ENCODE assay signal across 39 cellular contexts in the genomic region with DNA sequence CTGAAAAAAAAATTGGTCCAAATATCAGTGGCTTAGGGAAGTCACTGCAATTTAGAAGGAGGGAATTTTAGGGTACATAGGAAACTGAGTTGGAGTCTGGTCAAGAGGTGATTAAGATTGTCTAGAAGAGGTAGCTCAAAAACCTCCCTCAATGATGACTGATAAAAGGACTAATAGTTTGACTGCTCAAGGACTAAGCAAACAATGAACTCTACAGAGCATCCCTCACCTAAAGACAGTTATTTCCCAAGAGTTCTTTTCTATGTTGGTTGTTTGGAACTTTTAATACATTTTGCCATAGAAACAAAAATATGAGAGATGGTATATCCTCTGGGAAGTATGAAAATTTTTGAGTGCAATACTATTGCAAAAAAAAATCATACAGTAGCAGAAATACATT. TPM values are rescaled to one million over a fixed set of nuclear protein-coding genes. Genes with fewer than 3 reads are reported as not detected.
"Had no signal": no experiment of that assay in that cellular context is flagged by ENCODE, and none has a peak within 500 bp of the region (broad histone marks: within the 10 kb centered on the region; RNA-seq: fewer than 3 reads in every experiment).

No MANE protein-coding gene starts in this region.

- FAIRE-seq: bronchial epithelial cell, TTC549 had no signal

- H3K9me3 Mint-ChIP-seq: activated B cell treated with CpG ODN at 0.5 μM for 24 hours; activated CD4-positive, alpha-beta memory T cell treated with anti-CD3 and anti-CD28 coated beads for 36 hours; activated CD4-positive, alpha-beta T cell treated with anti-CD3 and anti-CD28 coated beads, Interleukin-2, amount 10 ng/mL, durations not matched to agents 24 days and 14 days; activated CD8-positive, alpha-beta T cell treated with anti-CD3 and anti-CD28 coated beads for 36 hours; activated naive CD4-positive, alpha-beta T cell treated with anti-CD3 and anti-CD28 coated beads for 36 hours; activated naive CD4-positive, alpha-beta T cell treated with anti-CD3 and anti-CD28 coated beads, Interleukin-2, amount 50 U/mL, for 72 hours; activated naive CD8-positive, alpha-beta T cell treated with anti-CD3 and anti-CD28 coated beads for 36 hours; activated T-cell treated with anti-CD3 and anti-CD28 coated beads, Interleukin-2, amount 50 U/mL, for 4 hours; activated T-cell treated with anti-CD3 and anti-CD28 coated beads, Interleukin-2, amount 50 U/mL, for 72 hours; activated T-helper 1 cell treated with anti-CD3 and anti-CD28 coated beads, Interleukin-12 subunit alpha, Interleukin-12 subunit beta, Interleukin-2, Interleukin-4 antibody, amounts not matched to agents 30 ng/mL and 10 ng/mL and 1 ng/mL, durations not matched to agents 14 hours and 24 hours and 36 hours; activated T-helper 17 cell treated with anti-CD3 and anti-CD28 coated beads, Interleukin-2, amount 50 U/mL, for 72 hours; central memory CD8-positive, alpha-beta T cell; T-helper 1 cell treated with Interleukin-12 subunit alpha and Interleukin-12 subunit beta and Interleukin-4 antibody, amounts not matched to agents 30 μg/mL and 1 μg/mL, for 36 hours; T-helper 2 cell treated with Interferon-gamma antibody and Interleukin-4, amounts not matched to agents 5 μg/mL and 100 μg/mL, for 36 hours had no signal

- DNase-seq: activated B cell treated with CpG ODN at 0.5 μM for 24 hours; activated CD4-positive, alpha-beta memory T cell treated with anti-CD3 and anti-CD28 coated beads for 36 hours; activated CD4-positive, alpha-beta T cell treated with anti-CD3 and anti-CD28 coated beads for 4 hours; activated CD4-positive, alpha-beta T cell treated with anti-CD3 and anti-CD28 coated beads, Interleukin-2, amount 10 ng/mL, durations not matched to agents 24 days and 14 days; activated CD4-positive, alpha-beta T cell treated with anti-CD3 and anti-CD28 coated beads, Interleukin-2, amount 50 U/mL, for 1 hour; activated CD4-positive, alpha-beta T cell treated with anti-CD3 and anti-CD28 coated beads, Interleukin-2, amount 50 U/mL, for 4 hours; activated CD4-positive, CD25-positive, alpha-beta regulatory T cell treated with anti-CD3 and anti-CD28 coated beads, Interleukin-2, amount 50 U/mL, for 72 hours; activated CD8-positive, alpha-beta memory T cell treated with anti-CD3 and anti-CD28 coated beads, Interleukin-2, amount 50 U/mL, for 4 hours; activated CD8-positive, alpha-beta T cell treated with anti-CD3 and anti-CD28 coated beads for 36 hours; activated effector memory CD4-positive, alpha-beta T cell treated with anti-CD3 and anti-CD28 coated beads, Interleukin-2, amount 50 U/mL, for 16 hours; activated gamma-delta T cell treated with Interleukin-2 at 50 U/mL for 16 hours; activated naive CD4-positive, alpha-beta T cell; activated naive CD4-positive, alpha-beta T cell treated with anti-CD3 and anti-CD28 coated beads for 36 hours; activated naive CD4-positive, alpha-beta T cell treated with anti-CD3 and anti-CD28 coated beads, Interleukin-2, amount 50 U/mL, for 16 hours; activated naive CD8-positive, alpha-beta T cell treated with anti-CD3 and anti-CD28 coated beads for 36 hours; activated T-cell treated with anti-CD3 and anti-CD28 coated beads for 4 hours; activated T-cell treated with anti-CD3 and anti-CD28 coated beads, Interleukin-2, amount 50 U/mL, for 1 hour; activated T-cell treated with anti-CD3 and anti-CD28 coated beads, Interleukin-2, amount 50 U/mL, for 4 hours; activated T-cell treated with anti-CD3 and anti-CD28 coated beads, Interleukin-2, amount 50 U/mL, for 72 hours; adrenal gland; amniotic stem cell; aorta; caudate nucleus; cerebellar nuclear complex; T-helper 1 cell; T-helper 2 cell; T-helper 9 cell had no signal

- H3K4me1 Mint-ChIP-seq: activated B cell treated with CpG ODN at 0.5 μM for 24 hours; activated CD4-positive, alpha-beta T cell treated with anti-CD3 and anti-CD28 coated beads, Interleukin-2, amount 10 ng/mL, durations not matched to agents 24 days and 14 days; activated naive CD8-positive, alpha-beta T cell treated with anti-CD3 and anti-CD28 coated beads for 36 hours; activated T-helper 17 cell treated with anti-CD3 and anti-CD28 coated beads, Interleukin-2, amount 50 U/mL, for 72 hours; central memory CD8-positive, alpha-beta T cell had no signal

- H3K36me3 Mint-ChIP-seq: activated CD4-positive, alpha-beta memory T cell treated with anti-CD3 and anti-CD28 coated beads for 36 hours; activated naive CD4-positive, alpha-beta T cell treated with anti-CD3 and anti-CD28 coated beads, Interleukin-2, amount 50 U/mL, for 72 hours; activated naive CD8-positive, alpha-beta T cell treated with anti-CD3 and anti-CD28 coated beads for 36 hours; brain had no signal

- H3K9me3 ChIP-seq: adrenal gland had no signal

- H3K36me3 ChIP-seq: adrenal gland, cardiac muscle cell had no signal

- H3K27ac Mint-ChIP-seq: activated B cell treated with CpG ODN at 0.5 μM for 24 hours; activated CD4-positive, alpha-beta memory T cell treated with anti-CD3 and anti-CD28 coated beads for 36 hours; activated CD4-positive, alpha-beta T cell treated with anti-CD3 and anti-CD28 coated beads, Interleukin-2, amount 10 ng/mL, durations not matched to agents 24 days and 14 days; activated CD8-positive, alpha-beta T cell treated with anti-CD3 and anti-CD28 coated beads for 36 hours; activated naive CD4-positive, alpha-beta T cell treated with anti-CD3 and anti-CD28 coated beads for 36 hours; activated naive CD4-positive, alpha-beta T cell treated with anti-CD3 and anti-CD28 coated beads, Interleukin-2, amount 50 U/mL, for 72 hours; activated naive CD8-positive, alpha-beta T cell treated with anti-CD3 and anti-CD28 coated beads for 36 hours; activated T-cell treated with anti-CD3 and anti-CD28 coated beads, Interleukin-2, amount 50 U/mL, for 72 hours; activated T-helper 1 cell treated with anti-CD3 and anti-CD28 coated beads, Interleukin-12 subunit alpha, Interleukin-12 subunit beta, Interleukin-2, Interleukin-4 antibody, amounts not matched to agents 30 ng/mL and 10 ng/mL and 1 ng/mL, durations not matched to agents 14 hours and 24 hours and 36 hours; activated T-helper 17 cell treated with anti-CD3 and anti-CD28 coated beads, Interleukin-2, amount 50 U/mL, for 72 hours; brain; T-helper 1 cell treated with Interleukin-12 subunit alpha and Interleukin-12 subunit beta and Interleukin-4 antibody, amounts not matched to agents 30 μg/mL and 1 μg/mL, for 36 hours; T-helper 2 cell treated with Interferon-gamma antibody and Interleukin-4, amounts not matched to agents 5 μg/mL and 100 μg/mL, for 36 hours had no signal

- H3K4me3 Mint-ChIP-seq: activated B cell treated with CpG ODN at 0.5 μM for 24 hours; activated CD4-positive, alpha-beta memory T cell treated with anti-CD3 and anti-CD28 coated beads for 36 hours; activated CD4-positive, alpha-beta T cell treated with anti-CD3 and anti-CD28 coated beads, Interleukin-2, amount 10 ng/mL, durations not matched to agents 24 days and 14 days; activated CD8-positive, alpha-beta T cell treated with anti-CD3 and anti-CD28 coated beads for 36 hours; activated naive CD4-positive, alpha-beta T cell treated with anti-CD3 and anti-CD28 coated beads for 36 hours; activated naive CD8-positive, alpha-beta T cell treated with anti-CD3 and anti-CD28 coated beads for 36 hours; activated T-cell treated with anti-CD3 and anti-CD28 coated beads, Interleukin-2, amount 50 U/mL, for 4 hours; activated T-cell treated with anti-CD3 and anti-CD28 coated beads, Interleukin-2, amount 50 U/mL, for 72 hours; activated T-helper 1 cell treated with anti-CD3 and anti-CD28 coated beads, Interleukin-12 subunit alpha, Interleukin-12 subunit beta, Interleukin-2, Interleukin-4 antibody, amounts not matched to agents 30 ng/mL and 10 ng/mL and 1 ng/mL, durations not matched to agents 14 hours and 24 hours and 36 hours; activated T-helper 17 cell treated with anti-CD3 and anti-CD28 coated beads, Interleukin-2, amount 50 U/mL, for 72 hours; brain; central memory CD8-positive, alpha-beta T cell; T-helper 1 cell treated with Interleukin-12 subunit alpha and Interleukin-12 subunit beta and Interleukin-4 antibody, amounts not matched to agents 30 μg/mL and 1 μg/mL, for 36 hours; T-helper 2 cell treated with Interferon-gamma antibody and Interleukin-4, amounts not matched to agents 5 μg/mL and 100 μg/mL, for 36 hours had no signal

- H3K27me3 Mint-ChIP-seq: activated CD4-positive, alpha-beta memory T cell treated with anti-CD3 and anti-CD28 coated beads for 36 hours; activated CD8-positive, alpha-beta T cell treated with anti-CD3 and anti-CD28 coated beads for 36 hours; activated naive CD8-positive, alpha-beta T cell treated with anti-CD3 and anti-CD28 coated beads for 36 hours had no signal

- H3K27ac ChIP-seq: adrenal gland, cardiac muscle cell, VCaP had no signal

- H3K27me3 ChIP-seq: cardiac muscle cell had no signal

- H3K4me3 ChIP-seq: adrenal gland, cardiac muscle cell had no signal

- ATAC-seq: activated CD8-positive, alpha-beta T cell treated with anti-CD3 and anti-CD28 coated beads for 36 hours; activated naive CD4-positive, alpha-beta T cell treated with anti-CD3 and anti-CD28 coated beads, Interleukin-2, amount 50 U/mL, for 72 hours; activated T-cell treated with anti-CD3 and anti-CD28 coated beads, Interleukin-2, amount 50 U/mL, for 4 hours; activated T-cell treated with anti-CD3 and anti-CD28 coated beads, Interleukin-2, amount 50 U/mL, for 72 hours; activated T-helper 17 cell treated with anti-CD3 and anti-CD28 coated beads, Interleukin-2, amount 50 U/mL, for 72 hours had no signal

RNA-seq across cellular contexts. Expression of gene MAOB, which starts 35.7 kb away (rescaled TPM):
- total RNA-seq: activated B cell treated with CpG ODN at 0.5 μM for 24 hours; activated CD4-positive, alpha-beta T cell treated with anti-CD3 and anti-CD28 coated beads, Interleukin-2, amount 10 ng/mL, durations not matched to agents 24 days and 14 days; activated CD8-positive, alpha-beta memory T cell treated with anti-CD3 and anti-CD28 coated beads for 36 hours; activated CD8-positive, alpha-beta T cell treated with anti-CD3 and anti-CD28 coated beads for 36 hours; activated naive CD4-positive, alpha-beta T cell treated with anti-CD3 and anti-CD28 coated beads for 36 hours; activated naive CD4-positive, alpha-beta T cell treated with anti-CD3 and anti-CD28 coated beads, Interleukin-2, amount 50 U/mL, for 72 hours; activated naive CD8-positive, alpha-beta T cell treated with anti-CD3 and anti-CD28 coated beads for 36 hours; activated T-helper 1 cell treated with anti-CD3 and anti-CD28 coated beads, Interleukin-12 subunit alpha, Interleukin-12 subunit beta, Interleukin-2, Interleukin-4 antibody, amounts not matched to agents 30 ng/mL and 10 ng/mL and 1 ng/mL, durations not matched to agents 14 hours and 24 hours and 36 hours; activated T-helper 17 cell treated with anti-CD3 and anti-CD28 coated beads, Interleukin-2, amount 50 U/mL, for 72 hours had no signal
